1 cellular context compared by ENCODE assay signal in genomic region chr13:38418286-38418685, GRCh38.
TF ChIP-seq lines count a peak whose summit lies in the region.

No MANE protein-coding gene starts in this region.

TF ChIP-seq in GM12878, 131 proteins besides CTCF, POLR2A, EP300 and RAD21 (continued from another document):
- no peak for TF ChIP-seq IRF5 (IDR thresholded peaks at IDR 0.05; ENCODE audit: borderline replicate concordance)
- no peak for TF ChIP-seq HSF1 (IDR thresholded peaks at IDR 0.05; ENCODE audit: low read depth, low read length)
- no peak for TF ChIP-seq STAT3 (IDR thresholded peaks at IDR 0.05; ENCODE audit: low read depth, low read length)
- TF ChIP-seq IKZF2 (IDR thresholded peaks at IDR 0.05), result no peak
- TF ChIP-seq MTA3 (IDR thresholded peaks at IDR 0.05; ENCODE audit: borderline replicate concordance, low read length), result no peak
- TF ChIP-seq POLR2AphosphoS5 (IDR thresholded peaks at IDR 0.05; ENCODE audit: low read length), result no peak
- no peak for TF ChIP-seq MEF2B (IDR thresholded peaks at IDR 0.05; ENCODE audit: partially characterized antibody, poor library complexity, severe bottlenecking)
- no peak for TF ChIP-seq NKRF (conservative IDR thresholded peaks at IDR 0.05)
